In the genomic region with DNA sequence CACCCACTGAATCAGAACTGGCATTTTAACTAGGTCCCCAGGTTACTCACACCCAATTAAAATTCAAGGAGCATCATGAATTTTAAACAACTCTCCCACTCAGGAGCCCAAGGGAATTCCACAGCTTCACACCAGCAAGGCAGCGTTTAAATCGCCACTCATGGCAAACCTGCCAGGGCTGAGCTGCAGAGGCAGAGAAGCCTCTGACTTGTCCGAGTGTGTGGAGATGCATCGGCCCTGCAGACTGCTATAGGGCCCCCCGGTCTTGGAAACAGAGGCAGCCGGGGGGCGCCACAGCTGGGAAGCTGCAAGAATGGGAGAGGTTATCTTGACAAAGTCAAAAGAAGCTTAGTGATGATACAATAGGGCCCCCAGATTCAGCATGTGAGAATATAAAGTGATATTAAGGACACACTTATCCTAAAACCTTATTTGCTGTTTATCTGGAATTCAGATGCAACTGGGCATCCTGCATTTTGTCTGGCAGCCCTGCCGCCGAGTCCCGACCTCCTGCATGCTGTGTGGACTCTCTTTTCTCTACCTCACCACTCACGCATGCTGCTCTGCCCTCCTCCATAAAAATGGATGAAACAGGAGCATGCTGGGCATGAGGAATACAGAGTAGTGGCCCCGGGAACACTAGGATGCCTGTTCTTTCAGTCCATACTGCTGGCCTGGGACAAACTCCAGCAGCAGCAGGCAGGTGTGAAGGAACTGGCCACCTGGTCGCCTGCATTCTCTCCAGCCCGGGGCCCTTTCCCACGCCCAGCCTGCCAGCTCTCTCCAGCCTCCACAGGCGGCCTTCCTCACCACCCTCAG, we compare ENCODE assay signal across 2 cellular contexts.
TF ChIP-seq lines count a peak whose summit lies in the region.

No MANE protein-coding gene starts in this region.

TF ChIP-seq in GM23338, 12 proteins besides CTCF, POLR2A, EP300 and RAD21:
- no peak for TF ChIP-seq ZNF331 (CRISPR knock-in tag; IDR thresholded peaks at IDR 0.05; ENCODE audit: low read depth)
- no peak for TF ChIP-seq JUNB (IDR thresholded peaks at IDR 0.05; ENCODE audit: unreplicated experiment)
- TF ChIP-seq NANOG (IDR thresholded peaks at IDR 0.05; ENCODE audit: borderline replicate concordance) = no peak
- TF ChIP-seq, protein P1, sequence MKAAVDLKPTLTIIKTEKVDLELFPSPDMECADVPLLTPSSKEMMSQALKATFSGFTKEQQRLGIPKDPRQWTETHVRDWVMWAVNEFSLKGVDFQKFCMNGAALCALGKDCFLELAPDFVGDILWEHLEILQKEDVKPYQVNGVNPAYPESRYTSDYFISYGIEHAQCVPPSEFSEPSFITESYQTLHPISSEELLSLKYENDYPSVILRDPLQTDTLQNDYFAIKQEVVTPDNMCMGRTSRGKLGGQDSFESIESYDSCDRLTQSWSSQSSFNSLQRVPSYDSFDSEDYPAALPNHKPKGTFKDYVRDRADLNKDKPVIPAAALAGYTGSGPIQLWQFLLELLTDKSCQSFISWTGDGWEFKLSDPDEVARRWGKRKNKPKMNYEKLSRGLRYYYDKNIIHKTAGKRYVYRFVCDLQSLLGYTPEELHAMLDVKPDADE (IDR thresholded peaks at IDR 0.05) = no peak
- no peak for TF ChIP-seq STAT1 (IDR thresholded peaks at IDR 0.05; ENCODE audit: unreplicated experiment)
- no peak for TF ChIP-seq ZNF462 (CRISPR knock-in tag; IDR thresholded peaks at IDR 0.05)

TF ChIP-seq in WTC11, 78 proteins besides CTCF, POLR2A, EP300 and RAD21:
- TF ChIP-seq MAX (CRISPR knock-in tag; IDR thresholded peaks at IDR 0.05) (0 out of 2 replicates have a peak, but pooled peaks have one; percentile 32), GRHL2 (CRISPR knock-in tag; IDR thresholded peaks at IDR 0.05; ENCODE audit: insufficient replicate concordance, severe bottlenecking) (no peak), FOXJ3 (CRISPR knock-in tag; IDR thresholded peaks at IDR 0.05; ENCODE audit: borderline replicate concordance) (no peak)
TF ChIP-seq in WTC11: peak in this region for 1.
